10 cellular contexts compared by ENCODE assay signal in the genomic region with DNA sequence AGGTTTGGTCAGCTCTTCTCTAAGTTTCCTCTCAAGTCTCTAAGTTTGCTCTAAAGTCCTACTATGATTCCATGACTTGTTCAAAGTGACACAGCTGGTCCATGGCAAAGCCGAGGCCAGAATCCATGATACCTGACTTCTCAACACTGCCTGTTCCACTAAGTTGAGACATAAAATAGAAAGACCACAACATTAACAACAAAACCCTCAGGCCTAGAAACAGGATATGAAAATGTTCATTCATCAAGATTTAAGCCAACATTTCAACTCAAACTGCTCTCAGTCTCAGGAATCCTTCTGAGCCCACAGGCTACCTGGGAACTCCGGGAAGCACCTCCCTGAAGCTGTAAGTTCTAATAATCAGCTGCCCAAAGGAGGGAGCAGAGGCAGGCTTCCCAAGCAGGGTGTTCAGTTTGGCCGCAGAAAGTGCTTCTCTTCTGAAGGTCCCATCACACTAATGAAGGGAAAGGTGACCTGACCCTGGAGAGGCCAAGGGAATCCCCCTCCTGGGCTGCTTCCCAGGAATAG.
DNase-seq lines count a peak whose midpoint lies in the region; ATAC-seq and TF ChIP-seq lines count a peak whose summit lies in the region.
"Had no signal": no experiment of that assay in that cellular context is flagged by ENCODE, and none has a peak within 500 bp of the region (broad histone marks: within the 10 kb centered on the region; RNA-seq: fewer than 3 reads in every experiment).

No MANE protein-coding gene starts in this region.

- no peaks in the 10 kb centered on the region for H3K27me3 Mint-ChIP-seq in activated CD4-positive, alpha-beta T cell treated with anti-CD3 and anti-CD28 coated beads, Interleukin-2, amount 10 ng/mL, durations not matched to agents 24 days and 14 days

- H3K27ac ChIP-seq in lower lobe of right lung, result peak overlapping the region; percentile 87
- peak overlapping the region; percentile 96 to 97 for H3K27ac ChIP-seq in thoracic aorta

- H3K4me3 Mint-ChIP-seq in activated CD4-positive, alpha-beta T cell treated with anti-CD3 and anti-CD28 coated beads, Interleukin-2, amount 10 ng/mL, durations not matched to agents 24 days and 14 days, result peak overlapping the region; percentile 81

- H3K27ac Mint-ChIP-seq in activated CD4-positive, alpha-beta T cell treated with anti-CD3 and anti-CD28 coated beads, Interleukin-2, amount 10 ng/mL, durations not matched to agents 24 days and 14 days, result peak overlapping the region; percentile 67
- peak overlapping the region; percentile 75 to 88 for H3K27ac Mint-ChIP-seq in activated naive CD4-positive, alpha-beta T cell treated with anti-CD3 and anti-CD28 coated beads, Interleukin-2, amount 50 U/mL, for 72 hours

- H3K36me3 Mint-ChIP-seq in activated CD4-positive, alpha-beta T cell treated with anti-CD3 and anti-CD28 coated beads, Interleukin-2, amount 10 ng/mL, durations not matched to agents 24 days and 14 days (ENCODE audit: low read depth), result peaks cover 51% of the 10 kb centered on the region
- peaks cover 13 to 40% of the 10 kb centered on the region in 2 donors for H3K36me3 Mint-ChIP-seq in activated naive CD4-positive, alpha-beta T cell treated with anti-CD3 and anti-CD28 coated beads, Interleukin-2, amount 50 U/mL, for 72 hours

- H3K9me3 ChIP-seq in lower lobe of right lung (no peaks in the 10 kb centered on the region), thoracic aorta (no peaks in the 10 kb centered on the region)
- H3K9me3 ChIP-seq: A549 had no signal

- H3K4me1 Mint-ChIP-seq in activated CD4-positive, alpha-beta T cell treated with anti-CD3 and anti-CD28 coated beads, Interleukin-2, amount 10 ng/mL, durations not matched to agents 24 days and 14 days, result peaks cover 75% of the 10 kb centered on the region

- intact Hi-C loops in activated CD4-positive, alpha-beta T cell treated with anti-CD3 and anti-CD28 coated beads, Interleukin-2, amount 10 ng/mL, durations not matched to agents 24 days and 14 days (cut with micrococcal nuclease), result no loop called here
- intact Hi-C loops in lower lobe of right lung (cut with DNase I) (no loop called here), sciatic nerve (cut with DNase I) (no loop called here)

- H3K36me3 ChIP-seq in lower lobe of right lung, result peaks cover 16% of the 10 kb centered on the region
- H3K36me3 ChIP-seq in thoracic aorta, result peaks cover 2% of the 10 kb centered on the region

- no peak for ATAC-seq in activated naive CD4-positive, alpha-beta T cell treated with anti-CD3 and anti-CD28 coated beads, Interleukin-2, amount 50 U/mL, for 72 hours
- ATAC-seq in lower lobe of right lung (no peak), thoracic aorta (ENCODE audit: insufficient number of reproducible peaks, low FRiP score, low read depth) (no peak), sciatic nerve (no peak), HG02798 (IDR thresholded peaks at IDR 0.05; ENCODE audit: poor library complexity, unreplicated experiment) (no peak)
- ATAC-seq: A549 had no signal

- H3K9me3 Mint-ChIP-seq in activated CD4-positive, alpha-beta T cell treated with anti-CD3 and anti-CD28 coated beads, Interleukin-2, amount 10 ng/mL, durations not matched to agents 24 days and 14 days, result peaks cover 4% of the 10 kb centered on the region
- peaks cover 0 to 4% of the 10 kb centered on the region in 2 donors for H3K9me3 Mint-ChIP-seq in activated naive CD4-positive, alpha-beta T cell treated with anti-CD3 and anti-CD28 coated beads, Interleukin-2, amount 50 U/mL, for 72 hours

- H3K4me1 ChIP-seq in lower lobe of right lung (peaks cover 58% of the 10 kb centered on the region), thoracic aorta (ENCODE audit: control insufficient read depth in 1 of 2, low read depth in 2 of 2) (peaks cover 58 to 79% of the 10 kb centered on the region in 2 donors)

- H3K27me3 ChIP-seq in lower lobe of right lung (ENCODE audit: low read depth), result no peaks in the 10 kb centered on the region
- no peaks in the 10 kb centered on the region for H3K27me3 ChIP-seq in thoracic aorta (replicated peaks; ENCODE audit: insufficient read depth)

- no peak for TF ChIP-seq CTCF in lower lobe of right lung (IDR thresholded peaks at IDR 0.05)
- no peak for TF ChIP-seq CTCF in thoracic aorta (IDR thresholded peaks at IDR 0.05)

- DNase-seq in activated CD4-positive, alpha-beta T cell treated with anti-CD3 and anti-CD28 coated beads, Interleukin-2, amount 10 ng/mL, durations not matched to agents 24 days and 14 days, result no peak
- no peak for DNase-seq in activated CD4-positive, alpha-beta T cell treated with anti-CD3 and anti-CD28 coated beads, Interleukin-2, amount 50 U/mL, for 1 hour
- DNase-seq in activated naive CD4-positive, alpha-beta T cell treated with anti-CD3 and anti-CD28 coated beads, Interleukin-2, amount 50 U/mL, for 72 hours (ENCODE audit: low spot score in 2 of 2), result no peak
- DNase-seq in lower lobe of right lung, result no peak
- DNase-seq in thoracic aorta (ENCODE audit: low spot score), result no peak
- no peak for DNase-seq in sciatic nerve (ENCODE audit: low spot score)
- DNase-seq in NCI-H187 (lab: John Stamatoyannopoulos, UW), result no peak
- DNase-seq: stimulated activated CD4-positive, alpha-beta T cell treated with anti-CD3 and anti-CD28 coated beads, Interleukin-12 subunit alpha, Interleukin-12 subunit beta, amount 100 ng/mL, for 4 hours had no signal

- H3K4me3 ChIP-seq in lower lobe of right lung (no peak overlapping the region), thoracic aorta (no peak overlapping the region)
- H3K4me3 ChIP-seq: A549 had no signal
